8 cellular contexts compared by ENCODE assay signal in the genomic region with DNA sequence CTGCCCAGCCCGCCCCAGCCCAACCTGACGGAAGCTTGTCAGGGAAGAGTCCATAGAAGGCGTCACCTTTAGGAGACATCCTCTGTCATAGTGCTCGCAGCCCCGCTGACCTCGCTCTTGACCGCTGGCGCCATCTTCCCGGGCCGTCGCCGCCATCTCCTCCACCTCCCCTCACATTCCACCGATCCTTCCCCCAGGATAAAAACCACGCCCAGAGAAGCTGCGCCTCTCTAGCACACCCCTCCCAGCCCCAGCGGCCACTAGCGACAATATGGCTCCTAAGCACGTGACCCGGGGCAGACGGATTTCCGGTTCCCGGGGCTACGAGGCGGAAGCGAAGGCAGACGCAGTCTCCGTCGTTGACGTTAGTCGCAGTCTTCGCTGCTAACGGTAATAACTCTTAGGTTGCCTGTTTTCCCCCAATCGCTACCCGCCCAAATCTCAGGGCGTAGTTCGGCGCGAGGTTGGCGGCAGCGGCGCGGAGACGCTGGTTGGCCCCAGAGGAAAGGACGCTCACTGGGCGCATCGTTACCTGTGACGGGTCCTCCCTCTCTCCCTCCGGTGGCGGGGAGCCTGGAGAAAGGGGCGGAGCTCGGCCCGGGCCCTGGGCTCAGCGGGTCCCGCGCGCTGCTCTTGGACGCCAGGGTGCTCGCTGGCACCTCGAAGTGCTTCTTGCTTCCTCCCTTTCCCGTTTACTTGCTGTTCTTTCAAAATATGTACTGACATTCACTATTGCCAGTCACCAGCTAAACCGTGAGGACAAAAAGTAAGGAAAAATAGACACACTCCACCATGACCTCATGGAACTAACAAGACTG. TPM values are rescaled to one million over a fixed set of nuclear protein-coding genes. Genes with fewer than 3 reads are reported as not detected.
DNase-seq lines count a peak whose midpoint lies in the region; ATAC-seq and TF ChIP-seq lines count a peak whose summit lies in the region.

A gene (minus strand): TSS at position 273 of the 818 bp plus-strand sequence. CDS start 117 bp downstream, at position 156.
A gene with protein sequence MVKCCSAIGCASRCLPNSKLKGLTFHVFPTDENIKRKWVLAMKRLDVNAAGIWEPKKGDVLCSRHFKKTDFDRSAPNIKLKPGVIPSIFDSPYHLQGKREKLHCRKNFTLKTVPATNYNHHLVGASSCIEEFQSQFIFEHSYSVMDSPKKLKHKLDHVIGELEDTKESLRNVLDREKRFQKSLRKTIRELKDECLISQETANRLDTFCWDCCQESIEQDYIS (plus strand): TSS at position 343 of the 818 bp plus-strand sequence. CDS start 980 bp downstream, outside the sequence.

- no peak for TF ChIP-seq CTCF in coronary artery (IDR thresholded peaks at IDR 0.05)

- no peaks in the 10 kb centered on the region for H3K9me3 Mint-ChIP-seq in activated CD4-positive, alpha-beta T cell treated with anti-CD3 and anti-CD28 coated beads, Interleukin-2, amount 10 ng/mL, durations not matched to agents 24 days and 14 days

- ATAC-seq in GM19324 (IDR thresholded peaks at IDR 0.05; ENCODE audit: low FRiP score, unreplicated experiment) (peak; percentile 97), HG03469 (IDR thresholded peaks at IDR 0.05; ENCODE audit: unreplicated experiment) (peak; percentile 90), left lobe of liver (peak; percentile 96)

- intact Hi-C loops in activated CD4-positive, alpha-beta T cell treated with anti-CD3 and anti-CD28 coated beads, Interleukin-2, amount 10 ng/mL, durations not matched to agents 24 days and 14 days (cut with micrococcal nuclease) = loop anchor here (1.0 to 10.0 kb wide), 6 partner anchors 138 to 1563 kb away; a partner anchor contains a TSS

- H3K9me3 ChIP-seq in BLaER1 = peaks cover 10% of the 10 kb centered on the region

- H3K27ac ChIP-seq in BLaER1 (peak within 1 kb of the TSS; percentile 92), coronary artery (peak within 1 kb of the TSS; percentile 94 to 97)

- H3K4me3 ChIP-seq in BLaER1 (peak within 1 kb of the TSS; percentile 77), coronary artery (peak within 1 kb of the TSS; percentile 92)

- peaks cover 33% of the 10 kb centered on the region for H3K36me3 ChIP-seq in BLaER1

- no peaks in the 10 kb centered on the region for H3K27me3 ChIP-seq in BLaER1

- peak; percentile 90 for DNase-seq in NCI-H526 treated with DMSO at 0.1 percent for 48 hours (lab: John Stamatoyannopoulos, UW)
- peak; percentile 98 for DNase-seq in activated CD4-positive, alpha-beta T cell treated with anti-CD3 and anti-CD28 coated beads, Interleukin-2, amount 10 ng/mL, durations not matched to agents 24 days and 14 days
- peak; percentile 97 for DNase-seq in coronary artery (ENCODE audit: low spot score)
- DNase-seq in left lobe of liver (ENCODE audit: low spot score) = peak; percentile 96
- DNase-seq in stimulated activated CD4-positive, alpha-beta T cell treated with anti-CD3 and anti-CD28 coated beads, Interleukin-2, amount 100 ng/mL, for 48 hours = peak; percentile 86 to 88

- peaks cover 32% of the 10 kb centered on the region for H3K36me3 Mint-ChIP-seq in activated CD4-positive, alpha-beta T cell treated with anti-CD3 and anti-CD28 coated beads, Interleukin-2, amount 10 ng/mL, durations not matched to agents 24 days and 14 days (ENCODE audit: low read depth)

- H4K20me1 ChIP-seq in BLaER1 = peaks cover 13% of the 10 kb centered on the region

- peak within 1 kb of the TSS; percentile 84 for H3K4me2 ChIP-seq in BLaER1

- no peak within 1 kb of the TSS for H3K4me3 Mint-ChIP-seq in activated CD4-positive, alpha-beta T cell treated with anti-CD3 and anti-CD28 coated beads, Interleukin-2, amount 10 ng/mL, durations not matched to agents 24 days and 14 days

- H3K27ac Mint-ChIP-seq in activated CD4-positive, alpha-beta T cell treated with anti-CD3 and anti-CD28 coated beads, Interleukin-2, amount 10 ng/mL, durations not matched to agents 24 days and 14 days = peak within 1 kb of the TSS; percentile 99

- H3K4me1 Mint-ChIP-seq in activated CD4-positive, alpha-beta T cell treated with anti-CD3 and anti-CD28 coated beads, Interleukin-2, amount 10 ng/mL, durations not matched to agents 24 days and 14 days = peaks cover 29% of the 10 kb centered on the region

- peak within 1 kb of the TSS; percentile 85 for H3K9ac ChIP-seq in BLaER1

- H3K4me1 ChIP-seq in BLaER1 = peaks cover 43% of the 10 kb centered on the region

- H3K27me3 Mint-ChIP-seq in activated CD4-positive, alpha-beta T cell treated with anti-CD3 and anti-CD28 coated beads, Interleukin-2, amount 10 ng/mL, durations not matched to agents 24 days and 14 days = no peaks in the 10 kb centered on the region

RNA-seq across cellular contexts. Expression of the first gene that starts in this region (rescaled TPM):
- total RNA-seq in activated CD4-positive, alpha-beta T cell treated with anti-CD3 and anti-CD28 coated beads, Interleukin-2, amount 10 ng/mL, durations not matched to agents 24 days and 14 days = 22.4 and 29.4 TPM in 2 replicates
- total RNA-seq in left lobe of liver = 11.7 TPM

RNA-seq across cellular contexts. Expression of the second gene that starts in this region (rescaled TPM):
- 16.3 and 22.7 TPM in 2 replicates for total RNA-seq in activated CD4-positive, alpha-beta T cell treated with anti-CD3 and anti-CD28 coated beads, Interleukin-2, amount 10 ng/mL, durations not matched to agents 24 days and 14 days
- 9.9 TPM for total RNA-seq in left lobe of liver

Comparison
In these comparisons a context has a peak if more than half of its experiments do, and no peak if none do; other contexts are left out.
1. Peak in every context shown above with its lines: DNase-seq, ATAC-seq, H3K4me3 ChIP-seq and H3K27ac ChIP-seq.